In the genomic region with DNA sequence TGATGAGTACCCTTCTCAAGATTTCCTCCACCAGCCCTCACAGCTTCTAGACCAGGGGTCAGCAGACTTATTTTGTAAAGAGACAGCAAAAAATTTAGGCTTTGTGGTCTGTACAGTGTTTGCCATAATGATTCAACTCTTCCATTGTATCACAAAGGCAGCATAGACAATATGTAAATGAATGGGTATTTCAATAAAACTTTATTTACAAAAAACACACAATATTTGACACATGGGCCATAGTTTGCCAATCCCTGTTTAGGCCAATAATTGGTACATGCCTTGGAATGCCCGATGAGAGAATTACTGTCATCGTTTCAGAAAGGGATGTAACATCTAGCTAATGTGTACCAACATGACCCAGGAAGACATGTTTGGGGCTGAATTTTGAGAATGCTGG, we compare ENCODE assay signal across 14 cellular contexts.
"Had no signal": no experiment of that assay in that cellular context is flagged by ENCODE, and none has a peak within 500 bp of the region (broad histone marks: within the 10 kb centered on the region; RNA-seq: fewer than 3 reads in every experiment).

No MANE protein-coding gene starts in this region.

- DNase-seq: activated B cell treated with CpG ODN at 0.5 μM for 24 hours; activated naive CD4-positive, alpha-beta T cell; activated naive CD8-positive, alpha-beta T cell treated with anti-CD3 and anti-CD28 coated beads, Interleukin-2, amount 10 ng/mL, durations not matched to agents 7 days and 5 days; effector CD8-positive, alpha-beta T cell; left colon; mesendoderm; nephron progenitor cell; occipital lobe; stimulated activated CD4-positive, alpha-beta T cell treated with anti-CD3 and anti-CD28 coated beads, Interleukin-2, amount 100 ng/mL, for 48 hours; stimulated activated naive B cell treated with anti-CD40 and anti-IgM and Interleukin-4, amounts not matched to agents 10 μg/mL and 1 μg/mL and 100 μg/mL, for 72 hours had no signal

- H3K4me1 ChIP-seq: prostate gland had no signal

- FAIRE-seq: endothelial cell of umbilical vein, TTC549 had no signal

- H3K4me3 ChIP-seq: prostate gland had no signal

- H3K36me3 ChIP-seq: prostate gland had no signal

- H3K27ac ChIP-seq: foreskin keratinocyte had no signal

- H3K9me3 ChIP-seq: prostate gland had no signal

- ATAC-seq: left colon; stimulated activated naive B cell treated with anti-CD40 and anti-IgM and Interleukin-4, amounts not matched to agents 10 μg/mL and 1 μg/mL and 100 μg/mL, for 72 hours had no signal
